Comparison of ENCODE assay signal across 20 cellular contexts in the genomic region with DNA sequence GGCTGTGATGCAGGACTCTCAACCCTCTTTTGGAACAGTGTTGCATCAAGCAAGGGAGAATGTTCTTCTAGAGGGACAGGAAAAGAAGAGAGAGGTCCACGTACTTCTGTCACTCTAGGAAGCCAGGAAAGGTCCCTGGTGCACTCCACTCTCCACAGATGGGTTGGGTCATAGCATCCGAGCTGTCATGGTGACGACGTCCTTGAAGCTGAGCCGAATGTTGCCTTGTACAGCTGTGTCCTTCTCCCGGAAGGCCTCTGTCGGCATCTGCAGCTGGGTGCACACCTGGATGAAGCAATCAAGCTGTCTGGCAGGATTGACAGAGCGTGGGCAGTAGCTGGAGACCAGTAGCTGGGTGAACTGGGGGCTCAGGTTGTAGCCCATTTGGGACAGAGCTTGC.
"Had no signal": no experiment of that assay in that cellular context is flagged by ENCODE, and none has a peak within 500 bp of the region (broad histone marks: within the 10 kb centered on the region; RNA-seq: fewer than 3 reads in every experiment).

No MANE protein-coding gene starts in this region.

- H3K27ac Mint-ChIP-seq: activated naive CD4-positive, alpha-beta T cell treated with anti-CD3 and anti-CD28 coated beads, Interleukin-2, amount 50 U/mL, for 24 hours; dendritic cell treated with granulocyte-macrophage colony-stimulating factor and Interleukin-4, amounts not matched to agents 40 ng/mL and 50 ng/mL, for 4 days; memory B cell; nephron progenitor cell; WTC11 had no signal

- DNase-seq: activated CD4-positive, alpha-beta T cell treated with anti-CD3 and anti-CD28 coated beads, Interleukin-2, amount 50 U/mL, for 48 hours; activated effector memory CD4-positive, alpha-beta T cell treated with anti-CD3 and anti-CD28 coated beads, Interleukin-2, amount 50 U/mL, for 16 hours; aorta; caudate nucleus; effector CD4-positive, alpha-beta T cell; foreskin fibroblast; kidney glomerular epithelial cell; nephron progenitor cell; nucleus accumbens; sigmoid colon; stimulated activated CD4-positive, alpha-beta T cell treated with anti-CD3 and anti-CD28 coated beads, Interleukin-4, amount 100 ng/mL, for 24 hours; stimulated activated naive CD8-positive, alpha-beta T cell treated with anti-CD3 and anti-CD28 coated beads, Interleukin-15, Interleukin-2, amounts not matched to agents 100 U/mL and 50 U/mL, for 24 hours; T-helper 1 cell; tibial artery had no signal

- H3K9me3 ChIP-seq: sigmoid colon, tibial artery had no signal

- H3K4me3 Mint-ChIP-seq: activated naive CD4-positive, alpha-beta T cell treated with anti-CD3 and anti-CD28 coated beads, Interleukin-2, amount 50 U/mL, for 24 hours; brain; dendritic cell treated with granulocyte-macrophage colony-stimulating factor and Interleukin-4, amounts not matched to agents 40 ng/mL and 50 ng/mL, for 4 days; memory B cell; nephron progenitor cell; WTC11 had no signal

- H3K4me1 ChIP-seq: sigmoid colon, tibial artery had no signal

- ATAC-seq: WTC11 had no signal

- H3K4me3 ChIP-seq: sigmoid colon, tibial artery had no signal

- H3K27me3 Mint-ChIP-seq: activated naive CD4-positive, alpha-beta T cell treated with anti-CD3 and anti-CD28 coated beads, Interleukin-2, amount 50 U/mL, for 24 hours; brain; dendritic cell treated with granulocyte-macrophage colony-stimulating factor and Interleukin-4, amounts not matched to agents 40 ng/mL and 50 ng/mL, for 4 days; memory B cell had no signal

- H3K9ac ChIP-seq: parathyroid adenoma had no signal

- H3K27me3 ChIP-seq: sigmoid colon, tibial artery had no signal

- H3K27ac ChIP-seq: parathyroid adenoma, sigmoid colon, tibial artery had no signal
